Comparison of ENCODE assay signal across 8 cellular contexts in the genomic region with DNA sequence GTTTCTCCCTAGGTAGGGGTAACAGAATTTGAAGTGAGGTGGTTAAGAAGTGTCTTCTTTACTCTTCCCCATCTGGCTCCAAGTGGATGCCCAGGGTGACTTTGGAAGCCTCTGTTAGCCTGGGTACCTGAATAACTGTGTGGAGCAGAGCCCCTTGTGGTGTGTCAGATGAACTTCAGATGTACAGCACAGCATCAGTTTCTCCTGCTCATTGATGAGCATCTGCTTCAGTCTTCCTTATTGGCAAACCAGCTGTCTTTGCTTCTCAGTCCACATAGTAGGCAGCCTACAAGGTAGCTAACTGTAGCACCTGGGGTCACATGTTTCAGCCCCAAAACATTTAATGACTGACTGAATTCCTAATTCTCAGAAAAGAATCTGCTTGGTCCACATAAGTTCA. TPM values are rescaled to one million over a fixed set of nuclear protein-coding genes. Genes with fewer than 3 reads are reported as not detected.
A peak's percentile ranks its signal among the peaks of the same experiment; 100 is the strongest.
DNase-seq lines count a peak whose midpoint lies in the region; ATAC-seq, FAIRE-seq and TF ChIP-seq lines count a peak whose summit lies in the region.

No MANE protein-coding gene starts in this region.

- H2AK5ac ChIP-seq in IMR-90 (ENCODE audit: low read depth, low read length) (no peak overlapping the region), mesenchymal stem cell (ENCODE audit: low read length, severe bottlenecking) (no peak overlapping the region)

- no peak overlapping the region for H2BK12ac ChIP-seq in mesenchymal stem cell (ENCODE audit: low read length in 2 of 2)

- peak; percentile 40 for TF ChIP-seq RAD21 in IMR-90 (IDR thresholded peaks at IDR 0.05; ENCODE audit: low read length)

- H3K79me1 ChIP-seq in IMR-90 (ENCODE audit: low read depth in 1 of 2, low read length in 2 of 2) (no peaks in the 10 kb centered on the region), mesenchymal stem cell (replicated peaks; ENCODE audit: low read length, poor library complexity, severe bottlenecking) (no peaks in the 10 kb centered on the region)

- H3K9ac ChIP-seq in IMR-90 (ENCODE audit: low read depth, low read length) (no peak overlapping the region), mesenchymal stem cell (ENCODE audit: low read length) (no peak overlapping the region)

- H3K9me1 ChIP-seq in IMR-90 (ENCODE audit: insufficient read depth, low read length), result no peaks in the 10 kb centered on the region

- peak; percentile 59; the same call in 1 of the 2 replicates for ATAC-seq in IMR-90 (ENCODE audit: low read depth)
- peak; percentile 54 for ATAC-seq in activated T-helper 17 cell treated with anti-CD3 and anti-CD28 coated beads, Interleukin-2, amount 50 U/mL, for 72 hours (replicated peaks)
- ATAC-seq in T-helper 17 cell, result no peak

- H3K18ac ChIP-seq in IMR-90 (ENCODE audit: low read depth, low read length) (no peak overlapping the region), mesenchymal stem cell (ENCODE audit: low read depth in 1 of 2, low read length in 2 of 2) (no peak overlapping the region)

- no peak overlapping the region for H2AK9ac ChIP-seq in IMR-90 (replicated peaks; ENCODE audit: low read depth, low read length, poor library complexity)

- H3K4me1 ChIP-seq in IMR-90 (ENCODE audit: control insufficient read depth, insufficient read depth, low read length) (no peaks in the 10 kb centered on the region), mesenchymal stem cell (ENCODE audit: control insufficient read depth, insufficient read depth, low read depth, low read length) (no peaks in the 10 kb centered on the region)

- no peak overlapping the region for H3K27ac Mint-ChIP-seq in activated T-helper 17 cell treated with anti-CD3 and anti-CD28 coated beads, Interleukin-2, amount 50 U/mL, for 72 hours
- no peak overlapping the region for H3K27ac Mint-ChIP-seq in T-helper 17 cell

- H3K4me3 ChIP-seq in IMR-90 (ENCODE audit: insufficient read depth, low read depth, low read length) (no peak overlapping the region), mesenchymal stem cell (ENCODE audit: insufficient read depth in 1 of 2, low read depth in 1 of 2, low read length in 2 of 2) (no peak overlapping the region)

- no peak overlapping the region for H4K5ac ChIP-seq in IMR-90 (ENCODE audit: low read depth, low read length)

- no peak overlapping the region for H3K56ac ChIP-seq in IMR-90 (ENCODE audit: extremely low read depth, insufficient read depth, low read length)

- no peaks in the 10 kb centered on the region for H3K4me1 Mint-ChIP-seq in activated T-helper 17 cell treated with anti-CD3 and anti-CD28 coated beads, Interleukin-2, amount 50 U/mL, for 72 hours
- H3K4me1 Mint-ChIP-seq in T-helper 17 cell, result no peaks in the 10 kb centered on the region

- H3K4me3 Mint-ChIP-seq in activated T-helper 17 cell treated with anti-CD3 and anti-CD28 coated beads, Interleukin-2, amount 50 U/mL, for 72 hours, result no peak overlapping the region
- no peak overlapping the region for H3K4me3 Mint-ChIP-seq in T-helper 17 cell

- in situ Hi-C loops in IMR-90 (cut with MboI; ENCODE audit: low sequenced_read_pairs), result no loop called here

- H3K4me2 ChIP-seq in IMR-90 (ENCODE audit: low read depth, low read length) (no peak overlapping the region), mesenchymal stem cell (ENCODE audit: low read length, poor library complexity, severe bottlenecking) (no peak overlapping the region)

- BruUV-seq in IMR-90 (replicated peaks; lab: Mats Ljungman, UMichigan), result no TSS peak

- H3K23ac ChIP-seq in IMR-90 (ENCODE audit: low read depth, low read length), result no peak overlapping the region
- no peak overlapping the region for H3K23ac ChIP-seq in mesenchymal stem cell (ENCODE audit: low read length in 2 of 2)

- CTCF ChIA-PET in IMR-90 (lab: Yijun Ruan, JAX), result no interaction called here

- H3K4ac ChIP-seq in IMR-90 (ENCODE audit: low read depth, low read length), result no peak overlapping the region
- H3K4ac ChIP-seq in mesenchymal stem cell (ENCODE audit: low read depth in 1 of 2, low read length in 2 of 2), result no peak overlapping the region

- H3K36me3 Mint-ChIP-seq in activated T-helper 17 cell treated with anti-CD3 and anti-CD28 coated beads, Interleukin-2, amount 50 U/mL, for 72 hours (ENCODE audit: low read depth), result no peaks in the 10 kb centered on the region
- H3K36me3 Mint-ChIP-seq in T-helper 17 cell (ENCODE audit: low read depth), result no peaks in the 10 kb centered on the region

- DNase-seq in DMS 273 (lab: John Stamatoyannopoulos, UW; ENCODE audit: unreplicated experiment) (peak; percentile 65), GM19238 (ENCODE audit: insufficient read length, low spot score) (peak; percentile 14), IMR-90 (no peak), mesenchymal stem cell (peak; percentile 26), RCC 7860 (ENCODE audit: low spot score) (no peak), T-helper 17 cell (no peak)
- no peak for DNase-seq in central memory CD4-positive, alpha-beta T cell

- H4K91ac ChIP-seq in IMR-90 (ENCODE audit: insufficient read depth, low read depth, low read length) (no peak overlapping the region), mesenchymal stem cell (ENCODE audit: low read length) (no peak overlapping the region)

- H3K14ac ChIP-seq in IMR-90 (replicated peaks; ENCODE audit: low read depth, low read length) (no peak overlapping the region), mesenchymal stem cell (ENCODE audit: low read length in 2 of 2) (no peak overlapping the region)

- TF ChIP-seq POLR2A in IMR-90 (IDR thresholded peaks at IDR 0.05; ENCODE audit: low read depth, low read length), result no peak

- FAIRE-seq in RCC 7860 (lab: Jason Lieb, UNC), result no peak

- H3K27me3 Mint-ChIP-seq in activated T-helper 17 cell treated with anti-CD3 and anti-CD28 coated beads, Interleukin-2, amount 50 U/mL, for 72 hours, result peaks cover 8% of the 10 kb centered on the region
- peaks cover 9% of the 10 kb centered on the region for H3K27me3 Mint-ChIP-seq in T-helper 17 cell

- H2BK20ac ChIP-seq in IMR-90 (ENCODE audit: low read depth, low read length), result no peak overlapping the region; the same call in 1 of the 2 replicates

- POLR2A ChIA-PET in IMR-90 (lab: Charles Lee; ENCODE audit: unreplicated experiment), result no interaction called here

- no peak overlapping the region for H2BK5ac ChIP-seq in IMR-90 (ENCODE audit: low read depth, low read length, poor library complexity, severe bottlenecking)
- H2BK5ac ChIP-seq in mesenchymal stem cell (ENCODE audit: low read depth, low read length, poor library complexity, severe bottlenecking), result no peak overlapping the region

- H3K9me3 Mint-ChIP-seq in activated T-helper 17 cell treated with anti-CD3 and anti-CD28 coated beads, Interleukin-2, amount 50 U/mL, for 72 hours, result peaks cover 3% of the 10 kb centered on the region

- no peak overlapping the region for H2AFZ ChIP-seq in IMR-90 (replicated peaks; ENCODE audit: low read length, poor library complexity)
- H2AFZ ChIP-seq in mesenchymal stem cell (ENCODE audit: low read depth, low read length), result no peak overlapping the region

- no peak overlapping the region for H2BK120ac ChIP-seq in IMR-90 (ENCODE audit: low read depth, low read length)
- H2BK120ac ChIP-seq in mesenchymal stem cell (ENCODE audit: low read depth, low read length), result no peak overlapping the region

- H2BK15ac ChIP-seq in IMR-90 (ENCODE audit: low read depth, low read length), result no peak overlapping the region; the same call in 2 of the 3 replicates
- no peak overlapping the region for H2BK15ac ChIP-seq in mesenchymal stem cell (ENCODE audit: low read depth, poor library complexity, severe bottlenecking)

- H3K36me3 ChIP-seq in IMR-90 (ENCODE audit: control insufficient read depth, insufficient read depth, low read length) (no peaks in the 10 kb centered on the region), mesenchymal stem cell (ENCODE audit: control insufficient read depth in 1 of 2, insufficient read depth in 2 of 2, low read depth in 1 of 2, low read length in 2 of 2) (no peaks in the 10 kb centered on the region)

- H3K9me3 ChIP-seq in IMR-90 (ENCODE audit: control insufficient read depth, insufficient read depth, low read length), result no peaks in the 10 kb centered on the region
- H3K9me3 ChIP-seq in mesenchymal stem cell (ENCODE audit: control insufficient read depth, low read length), result no peaks in the 10 kb centered on the region
- H3K9me3 ChIP-seq in T-helper 17 cell (ENCODE audit: control insufficient read depth, low read length, poor library complexity, severe bottlenecking), result no peaks in the 10 kb centered on the region

- H3K27me3 ChIP-seq in IMR-90 (ENCODE audit: control insufficient read depth, insufficient read depth, low read length), result no peaks in the 10 kb centered on the region
- H3K27me3 ChIP-seq in mesenchymal stem cell (ENCODE audit: control insufficient read depth in 1 of 2, insufficient read depth in 1 of 2, low read length in 2 of 2), result no peaks in the 10 kb centered on the region

- H4K20me1 ChIP-seq in IMR-90 (ENCODE audit: insufficient read depth, low read length), result no peaks in the 10 kb centered on the region

- dilution Hi-C loops in IMR-90 (cut with HindIII; ENCODE audit: low sequenced_read_pairs, unreplicated experiment), result no loop called here

- H4K8ac ChIP-seq in IMR-90 (ENCODE audit: low read depth in 2 of 2, low read length in 2 of 2) (no peak overlapping the region), mesenchymal stem cell (ENCODE audit: low read length) (no peak overlapping the region)

- intact Hi-C loops in IMR-90 (cut with micrococcal nuclease), result loop anchor here (10.0 kb wide), 1 partner anchor 225 kb away; no protein-coding TSS in a partner anchor

- H3K27ac ChIP-seq in IMR-90 (ENCODE audit: insufficient read depth, low read length) (no peak overlapping the region), mesenchymal stem cell (ENCODE audit: low read length, poor library complexity, severe bottlenecking) (no peak overlapping the region)

- TF ChIP-seq CTCF in IMR-90 (conservative IDR thresholded peaks at IDR 0.05; ENCODE audit: low read depth, low read length), result peak; percentile 23; the same call in 1 of the 2 replicates

TF ChIP-seq in IMR-90, 13 proteins besides CTCF, POLR2A, EP300 and RAD21:
- TF ChIP-seq BHLHE40 (IDR thresholded peaks at IDR 0.05; ENCODE audit: low read depth, low read length), result no peak
- peak; percentile 6; the same call in 1 of the 2 replicates for TF ChIP-seq SMC3 (IDR thresholded peaks at IDR 0.05; ENCODE audit: low read depth, low read length)

RNA-seq across cellular contexts. Expression of a gene that starts 56.2 kb away (rescaled TPM):
- total RNA-seq in IMR-90 (2012; rRNA removed), result 136 and 170 TPM in 2 replicates
- 57.7 and 64.3 TPM in 2 replicates for polyA plus RNA-seq in IMR-90 (2012; rRNA removed)
- polyA plus RNA-seq in IMR-90 (2012; cell fraction: cytosol; rRNA removed), result 23.4 and 27.5 TPM in 2 replicates
- 31.8 and 116 TPM in 2 replicates for polyA plus RNA-seq in IMR-90 (2012; cell fraction: nucleus; rRNA removed; ENCODE audit: low replicate concordance)
- not detected for total RNA-seq in activated T-helper 17 cell treated with anti-CD3 and anti-CD28 coated beads, Interleukin-2, amount 50 U/mL, for 72 hours
- 4.3 TPM for polyA plus RNA-seq in mesenchymal stem cell (2013, experiment 1 of 2)
- 4.2 TPM for polyA plus RNA-seq in mesenchymal stem cell (2013, experiment 2 of 2)
- not detected for total RNA-seq in T-helper 17 cell

Comparison
In these comparisons a context has a peak if more than half of its experiments do, and no peak if none do; other contexts are left out.
1. DNase-seq: peak in DMS 273 (single experiment), GM19238 (single experiment) and mesenchymal stem cell (single experiment); none in IMR-90 (single experiment), RCC 7860 (single experiment), T-helper 17 cell (0 of 3) and central memory CD4-positive, alpha-beta T cell (single experiment).
2. RNA of a gene that starts 56.2 kb away (total RNA-seq): 136 to 170 TPM in IMR-90; not detected in activated T-helper 17 cell treated with anti-CD3 and anti-CD28 coated beads, Interleukin-2, amount 50 U/mL, for 72 hours and not detected in T-helper 17 cell; every median in the first group is over 100 times any median in the second.